Comparison of ENCODE assay signal across 1 cellular context in the genomic region with DNA sequence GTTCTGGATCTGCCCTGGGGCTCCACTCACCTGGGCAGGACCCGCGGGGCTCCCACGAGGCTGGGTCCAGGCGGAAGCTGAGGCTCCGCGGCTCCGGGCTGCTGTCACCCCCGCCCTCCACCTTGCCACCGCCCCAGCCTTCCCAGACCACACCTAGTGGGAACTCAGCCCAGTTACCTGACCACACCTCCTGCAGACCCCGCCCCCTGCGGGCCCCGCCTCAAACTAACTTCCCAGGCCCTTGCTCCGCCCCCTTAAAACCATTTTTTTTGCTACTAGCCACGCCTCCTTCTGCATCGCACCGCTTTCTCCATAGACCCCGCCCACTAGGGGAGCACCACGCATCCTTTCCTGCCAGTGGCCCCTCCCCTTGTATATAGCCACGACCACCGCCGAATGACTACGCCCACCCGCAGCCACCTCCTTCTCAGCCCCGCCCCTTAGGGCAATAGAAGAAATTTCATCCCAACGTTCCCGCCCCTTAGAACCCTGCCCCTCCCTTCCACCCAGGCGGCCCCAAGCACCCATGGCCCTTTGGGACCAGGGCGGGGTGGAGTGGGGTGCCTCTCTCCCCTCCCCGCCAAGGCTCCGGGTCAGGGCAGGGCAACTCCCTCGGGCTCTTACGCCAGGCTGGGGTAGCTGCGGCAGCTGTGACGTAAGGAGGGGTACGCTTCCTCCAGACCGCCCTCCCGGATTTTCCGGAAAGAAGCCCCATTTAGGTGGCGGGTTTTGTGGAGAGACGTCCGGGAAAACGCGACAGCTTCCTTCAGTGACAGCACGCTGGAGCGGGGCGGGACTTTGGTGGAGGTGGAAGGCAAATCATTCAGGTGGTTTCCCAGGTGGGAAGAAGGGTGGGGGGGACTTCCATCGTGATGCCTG.
TF ChIP-seq lines count a peak whose summit lies in the region.

Gene SH2D3A, minus strand, starts transcription at position 79 of the 879 bp plus-strand sequence. CDS start 3,687 bp downstream, outside the sequence.

TF ChIP-seq in A549, 52 proteins besides CTCF, POLR2A, EP300 and RAD21 (continued from another document):
- no peak for TF ChIP-seq ZSCAN20 (CRISPR knock-in tag; IDR thresholded peaks at IDR 0.05)
